Comparison of ENCODE assay signal across 20 cellular contexts in the genomic region with DNA sequence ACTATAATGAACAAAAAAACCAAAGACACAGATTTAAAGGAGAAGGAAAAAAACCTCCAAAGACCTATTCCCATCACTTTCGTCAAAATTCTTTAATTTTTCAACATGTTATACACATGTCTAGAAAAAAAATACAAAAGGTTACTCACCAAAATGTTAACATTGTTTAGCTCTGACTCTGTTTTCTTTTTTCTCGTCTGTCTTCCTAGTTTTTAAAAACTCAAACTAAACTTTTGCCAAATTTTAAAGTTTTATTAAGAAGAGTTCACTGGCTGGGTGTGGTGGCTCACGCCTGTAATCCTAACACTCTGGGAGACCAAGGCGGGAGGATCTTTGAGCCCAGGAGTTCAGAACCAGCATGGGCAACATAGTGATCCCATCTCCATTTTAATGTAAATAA. TPM values are rescaled to one million over a fixed set of nuclear protein-coding genes. Genes with fewer than 3 reads are reported as not detected.
DNase-seq lines count a peak whose midpoint lies in the region; ATAC-seq, FAIRE-seq and TF ChIP-seq lines count a peak whose summit lies in the region.
"Had no signal": no experiment of that assay in that cellular context is flagged by ENCODE, and none has a peak within 500 bp of the region (broad histone marks: within the 10 kb centered on the region; RNA-seq: fewer than 3 reads in every experiment).

No MANE protein-coding gene starts in this region.

- no peaks in the 10 kb centered on the region for H3K36me3 ChIP-seq in uterus

- H3K9me3 ChIP-seq in uterus: no peaks in the 10 kb centered on the region

- DNase-seq in stimulated activated naive CD8-positive, alpha-beta T cell treated with anti-CD3 and anti-CD28 coated beads, Interleukin-15, amount 100 ng/mL, for 72 hours: no peak
- DNase-seq in fibroblast of peridontal ligament (ENCODE audit: extremely low read depth): peak; percentile 30
- no peak for DNase-seq in uterus
- DNase-seq in T-helper 2 cell treated with Interferon-gamma antibody and Interleukin-4, amounts not matched to agents 5 μg/mL and 100 μg/mL, for 36 hours (ENCODE audit: low spot score): no peak
- DNase-seq in glutamatergic neuron: no peak
- DNase-seq in AG08395 (ENCODE audit: low spot score): no peak
- DNase-seq: C1 segment of cervical spinal cord; CD4-positive, alpha-beta memory T cell; COR-L47; DMS153; DND-41; H7 had no signal

- peaks cover 51% of the 10 kb centered on the region for H3K36me3 Mint-ChIP-seq in stimulated activated naive CD8-positive, alpha-beta T cell treated with anti-CD3 and anti-CD28 coated beads, Interleukin-15, Interleukin-2, amounts not matched to agents 100 ng/mL and 50 ng/mL, for 24 hours (ENCODE audit: low read depth)
- H3K36me3 Mint-ChIP-seq in T-helper 2 cell treated with Interferon-gamma antibody and Interleukin-4, amounts not matched to agents 5 μg/mL and 100 μg/mL, for 36 hours (ENCODE audit: low read depth): peaks cover 16% of the 10 kb centered on the region
- no peaks in the 10 kb centered on the region for H3K36me3 Mint-ChIP-seq in glutamatergic neuron (ENCODE audit: unreplicated experiment)

- H3K4me3 Mint-ChIP-seq in stimulated activated naive CD8-positive, alpha-beta T cell treated with anti-CD3 and anti-CD28 coated beads, Interleukin-15, Interleukin-2, amounts not matched to agents 100 ng/mL and 50 ng/mL, for 24 hours: no peak overlapping the region
- H3K4me3 Mint-ChIP-seq in stimulated activated naive CD8-positive, alpha-beta T cell treated with anti-CD3 and anti-CD28 coated beads, Interleukin-15, amount 100 ng/mL, for 72 hours: no peak overlapping the region
- no peak overlapping the region for H3K4me3 Mint-ChIP-seq in T-helper 2 cell treated with Interferon-gamma antibody and Interleukin-4, amounts not matched to agents 5 μg/mL and 100 μg/mL, for 36 hours
- no peak overlapping the region for H3K4me3 Mint-ChIP-seq in glutamatergic neuron (ENCODE audit: unreplicated experiment)
- H3K4me3 Mint-ChIP-seq: CD4-positive, alpha-beta memory T cell had no signal

- no peaks in the 10 kb centered on the region for H3K27me3 ChIP-seq in uterus

- intact Hi-C loops in uterus (cut with DNase I; ENCODE audit: low total_unique reads): no loop called here

- no peak for ATAC-seq in stimulated activated naive CD8-positive, alpha-beta T cell treated with anti-CD3 and anti-CD28 coated beads, Interleukin-15, amount 100 ng/mL, for 72 hours
- ATAC-seq: HCT116 had no signal

- H3K27ac Mint-ChIP-seq in stimulated activated naive CD8-positive, alpha-beta T cell treated with anti-CD3 and anti-CD28 coated beads, Interleukin-15, Interleukin-2, amounts not matched to agents 100 ng/mL and 50 ng/mL, for 24 hours: peak overlapping the region; percentile 70
- H3K27ac Mint-ChIP-seq in stimulated activated naive CD8-positive, alpha-beta T cell treated with anti-CD3 and anti-CD28 coated beads, Interleukin-15, amount 100 ng/mL, for 72 hours: no peak overlapping the region
- no peak overlapping the region for H3K27ac Mint-ChIP-seq in T-helper 2 cell treated with Interferon-gamma antibody and Interleukin-4, amounts not matched to agents 5 μg/mL and 100 μg/mL, for 36 hours
- H3K27ac Mint-ChIP-seq in glutamatergic neuron (ENCODE audit: unreplicated experiment): no peak overlapping the region
- H3K27ac Mint-ChIP-seq: CD4-positive, alpha-beta memory T cell had no signal

- no peak overlapping the region for H3K27ac ChIP-seq in uterus
- H3K27ac ChIP-seq: 22Rv1 had no signal

- H3K27me3 Mint-ChIP-seq in stimulated activated naive CD8-positive, alpha-beta T cell treated with anti-CD3 and anti-CD28 coated beads, Interleukin-15, Interleukin-2, amounts not matched to agents 100 ng/mL and 50 ng/mL, for 24 hours: no peaks in the 10 kb centered on the region
- H3K27me3 Mint-ChIP-seq in stimulated activated naive CD8-positive, alpha-beta T cell treated with anti-CD3 and anti-CD28 coated beads, Interleukin-15, amount 100 ng/mL, for 72 hours: no peaks in the 10 kb centered on the region
- no peaks in the 10 kb centered on the region for H3K27me3 Mint-ChIP-seq in T-helper 2 cell treated with Interferon-gamma antibody and Interleukin-4, amounts not matched to agents 5 μg/mL and 100 μg/mL, for 36 hours (ENCODE audit: low read depth)
- no peaks in the 10 kb centered on the region for H3K27me3 Mint-ChIP-seq in glutamatergic neuron (ENCODE audit: unreplicated experiment)
- H3K27me3 Mint-ChIP-seq: CD4-positive, alpha-beta memory T cell had no signal

- no peak overlapping the region for H3K4me3 ChIP-seq in uterus

- H3K9me3 Mint-ChIP-seq in stimulated activated naive CD8-positive, alpha-beta T cell treated with anti-CD3 and anti-CD28 coated beads, Interleukin-15, Interleukin-2, amounts not matched to agents 100 ng/mL and 50 ng/mL, for 24 hours: no peaks in the 10 kb centered on the region
- H3K9me3 Mint-ChIP-seq in stimulated activated naive CD8-positive, alpha-beta T cell treated with anti-CD3 and anti-CD28 coated beads, Interleukin-15, amount 100 ng/mL, for 72 hours: no peaks in the 10 kb centered on the region
- H3K9me3 Mint-ChIP-seq in T-helper 2 cell treated with Interferon-gamma antibody and Interleukin-4, amounts not matched to agents 5 μg/mL and 100 μg/mL, for 36 hours: no peaks in the 10 kb centered on the region
- H3K9me3 Mint-ChIP-seq in glutamatergic neuron (ENCODE audit: unreplicated experiment): no peaks in the 10 kb centered on the region
- H3K9me3 Mint-ChIP-seq: CD4-positive, alpha-beta memory T cell had no signal

- no peaks in the 10 kb centered on the region for H3K4me1 ChIP-seq in uterus

- TF ChIP-seq CTCF in uterus (IDR thresholded peaks at IDR 0.05): no peak
- no peak for TF ChIP-seq CTCF in glutamatergic neuron (IDR thresholded peaks at IDR 0.05; ENCODE audit: partially characterized antibody, unreplicated experiment)

- FAIRE-seq in endometrium (lab: Jason Lieb, UNC): peak; percentile 12
- FAIRE-seq: A204.1, G401.6, GM12892, H1 had no signal

- no peak for TF ChIP-seq POLR2A in uterus (IDR thresholded peaks at IDR 0.05)

- H3K4me1 Mint-ChIP-seq in stimulated activated naive CD8-positive, alpha-beta T cell treated with anti-CD3 and anti-CD28 coated beads, Interleukin-15, Interleukin-2, amounts not matched to agents 100 ng/mL and 50 ng/mL, for 24 hours (ENCODE audit: low read depth): peaks cover 8% of the 10 kb centered on the region
- peaks cover 6% of the 10 kb centered on the region for H3K4me1 Mint-ChIP-seq in stimulated activated naive CD8-positive, alpha-beta T cell treated with anti-CD3 and anti-CD28 coated beads, Interleukin-15, amount 100 ng/mL, for 72 hours
- no peaks in the 10 kb centered on the region for H3K4me1 Mint-ChIP-seq in T-helper 2 cell treated with Interferon-gamma antibody and Interleukin-4, amounts not matched to agents 5 μg/mL and 100 μg/mL, for 36 hours (ENCODE audit: low read depth)
- no peaks in the 10 kb centered on the region for H3K4me1 Mint-ChIP-seq in glutamatergic neuron (ENCODE audit: low read depth, unreplicated experiment)

RNA-seq across cellular contexts. Expression of a gene that starts 10.8 kb away (rescaled TPM):
- total RNA-seq in uterus: 10 to 100 TPM in 3 of 4 donors, 1 to 10 TPM in 1; 9.4 to 16.5 (median 13.3) TPM
- total RNA-seq in glutamatergic neuron (ENCODE audit: unreplicated experiment): 14.1 TPM
